ENCODE assay signal across 11 cellular contexts in the genomic region with DNA sequence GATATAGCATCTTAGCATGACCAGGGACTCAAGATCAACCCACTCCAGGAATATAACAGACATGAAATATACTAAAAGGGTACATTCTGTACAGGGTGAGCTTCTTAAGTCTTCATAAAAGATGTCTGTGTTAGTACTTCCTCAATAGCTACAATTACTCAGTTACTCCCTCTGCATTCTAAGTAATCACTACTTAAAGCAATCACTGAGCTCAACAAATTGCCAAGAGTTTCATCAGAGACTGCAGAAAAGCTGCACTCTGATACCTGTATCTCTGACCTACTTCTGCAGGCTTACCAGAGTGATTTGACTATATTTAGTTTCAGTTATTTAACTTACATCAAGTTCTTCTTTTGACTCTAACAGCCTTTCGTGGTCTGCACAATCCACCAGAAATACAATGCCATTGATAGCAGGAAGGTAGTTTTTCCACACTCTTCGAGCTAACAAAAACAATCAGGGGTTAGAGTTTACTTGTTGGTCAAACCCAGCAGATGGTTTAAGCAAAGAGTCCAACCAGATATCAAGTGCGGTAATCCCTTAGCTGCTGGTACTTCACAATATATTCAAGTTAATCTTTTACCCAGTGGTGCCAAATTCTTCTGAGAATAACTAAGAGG. TPM values are rescaled to one million over a fixed set of nuclear protein-coding genes. Genes with fewer than 3 reads are reported as not detected.
DNase-seq lines count a peak whose midpoint lies in the region; ATAC-seq and TF ChIP-seq lines count a peak whose summit lies in the region.
"Had no signal": no experiment of that assay in that cellular context is flagged by ENCODE, and none has a peak within 500 bp of the region (broad histone marks: within the 10 kb centered on the region; RNA-seq: fewer than 3 reads in every experiment).

No MANE protein-coding gene starts in this region.

- H3K4me3 ChIP-seq in ovary, result no peak overlapping the region

- H3K27me3 Mint-ChIP-seq in activated naive CD4-positive, alpha-beta T cell treated with anti-CD3 and anti-CD28 coated beads, Interleukin-2, amount 50 U/mL, for 24 hours, result no peaks in the 10 kb centered on the region
- no peaks in the 10 kb centered on the region for H3K27me3 Mint-ChIP-seq in activated naive CD8-positive, alpha-beta T cell
- H3K27me3 Mint-ChIP-seq in stimulated activated naive B cell treated with anti-CD40 and anti-IgM and Interleukin-4, amounts not matched to agents 10 μg/mL and 1 μg/mL and 100 μg/mL, for 72 hours, result no peaks in the 10 kb centered on the region

- H3K36me3 ChIP-seq in ovary, result no peaks in the 10 kb centered on the region

- 71 to 89% (median 78%) methylated on average over 3 of the region's 3 CpGs for WGBS in ovary, 3 donors

- intact Hi-C loops in ovary (cut with DNase I), result no loop called here

- no peaks in the 10 kb centered on the region for H3K9me3 ChIP-seq in ovary

- TF ChIP-seq CTCF in ovary (IDR thresholded peaks at IDR 0.05), result no peak

- H3K4me3 Mint-ChIP-seq in activated naive CD4-positive, alpha-beta T cell treated with anti-CD3 and anti-CD28 coated beads, Interleukin-2, amount 50 U/mL, for 24 hours, result no peak overlapping the region
- H3K4me3 Mint-ChIP-seq in activated naive CD8-positive, alpha-beta T cell, result no peak overlapping the region
- H3K4me3 Mint-ChIP-seq in stimulated activated naive B cell treated with anti-CD40 and anti-IgM and Interleukin-4, amounts not matched to agents 10 μg/mL and 1 μg/mL and 100 μg/mL, for 72 hours, result no peak overlapping the region

- no peak for TF ChIP-seq POLR2A in ovary (IDR thresholded peaks at IDR 0.05)

- H3K27ac Mint-ChIP-seq in activated naive CD4-positive, alpha-beta T cell treated with anti-CD3 and anti-CD28 coated beads, Interleukin-2, amount 50 U/mL, for 24 hours, result peak overlapping the region; percentile 90
- peak overlapping the region; percentile 68 for H3K27ac Mint-ChIP-seq in activated naive CD8-positive, alpha-beta T cell
- H3K27ac Mint-ChIP-seq in stimulated activated naive B cell treated with anti-CD40 and anti-IgM and Interleukin-4, amounts not matched to agents 10 μg/mL and 1 μg/mL and 100 μg/mL, for 72 hours, result no peak overlapping the region

- H3K4me1 Mint-ChIP-seq in activated naive CD4-positive, alpha-beta T cell treated with anti-CD3 and anti-CD28 coated beads, Interleukin-2, amount 50 U/mL, for 24 hours, result peaks cover 33% of the 10 kb centered on the region
- H3K4me1 Mint-ChIP-seq in activated naive CD8-positive, alpha-beta T cell (ENCODE audit: low read depth), result peaks cover 17% of the 10 kb centered on the region
- no peaks in the 10 kb centered on the region for H3K4me1 Mint-ChIP-seq in stimulated activated naive B cell treated with anti-CD40 and anti-IgM and Interleukin-4, amounts not matched to agents 10 μg/mL and 1 μg/mL and 100 μg/mL, for 72 hours

- TF ChIP-seq EP300 in ovary (IDR thresholded peaks at IDR 0.05), result no peak

- peaks cover 25% of the 10 kb centered on the region for H3K36me3 Mint-ChIP-seq in activated naive CD4-positive, alpha-beta T cell treated with anti-CD3 and anti-CD28 coated beads, Interleukin-2, amount 50 U/mL, for 24 hours
- peaks cover 7% of the 10 kb centered on the region for H3K36me3 Mint-ChIP-seq in activated naive CD8-positive, alpha-beta T cell
- H3K36me3 Mint-ChIP-seq in stimulated activated naive B cell treated with anti-CD40 and anti-IgM and Interleukin-4, amounts not matched to agents 10 μg/mL and 1 μg/mL and 100 μg/mL, for 72 hours, result peaks cover 33 to 41% of the 10 kb centered on the region in 2 donors

- H3K27ac ChIP-seq in ovary, result no peak overlapping the region

- H3K27me3 ChIP-seq in ovary, result no peaks in the 10 kb centered on the region

- DNase-seq in activated naive CD4-positive, alpha-beta T cell (lab: John Stamatoyannopoulos, UW), result no peak
- no peak for DNase-seq in stimulated activated naive B cell treated with anti-CD40 and anti-IgM and Interleukin-4, amounts not matched to agents 10 μg/mL and 1 μg/mL and 100 μg/mL, for 72 hours
- DNase-seq in iPS-NIHi7 (ENCODE audit: extremely low spot score) (no peak), ovary (no peak)
- DNase-seq: AML-193; SIG-M5; stimulated activated CD4-positive, alpha-beta T cell treated with anti-CD3 and anti-CD28 coated beads, Interleukin-4, amount 100 ng/mL, for 4 hours had no signal

- H3K4me1 ChIP-seq in ovary (ENCODE audit: insufficient read depth), result no peaks in the 10 kb centered on the region

- H3K9me3 Mint-ChIP-seq in activated naive CD4-positive, alpha-beta T cell treated with anti-CD3 and anti-CD28 coated beads, Interleukin-2, amount 50 U/mL, for 24 hours, result no peaks in the 10 kb centered on the region
- H3K9me3 Mint-ChIP-seq in activated naive CD8-positive, alpha-beta T cell (ENCODE audit: low read depth), result no peaks in the 10 kb centered on the region
- no peaks in the 10 kb centered on the region for H3K9me3 Mint-ChIP-seq in stimulated activated naive B cell treated with anti-CD40 and anti-IgM and Interleukin-4, amounts not matched to agents 10 μg/mL and 1 μg/mL and 100 μg/mL, for 72 hours

- ATAC-seq in HG02981 (IDR thresholded peaks at IDR 0.05; ENCODE audit: unreplicated experiment) (peak; percentile 83), GM21717 (IDR thresholded peaks at IDR 0.05; ENCODE audit: unreplicated experiment) (no peak)
- ATAC-seq in stimulated activated naive B cell treated with anti-CD40 and anti-IgM and Interleukin-4, amounts not matched to agents 10 μg/mL and 1 μg/mL and 100 μg/mL, for 72 hours (replicated peaks), result peak; percentile 33 to 55

RNA-seq across cellular contexts. Expression of a gene that starts 23.3 kb away (rescaled TPM):
- 10 to 100 TPM; 19.0 to 56.3 (median 41.8) TPM for total RNA-seq in ovary
- polyA plus RNA-seq in ovary, result 10 to 100 TPM; 10.5 to 31.3 TPM

RNA-seq across cellular contexts. Expression of a gene that starts 39.2 kb away (rescaled TPM):
- 10 to 100 TPM; 11.2 to 22.3 (median 17.5) TPM for total RNA-seq in ovary
- polyA plus RNA-seq in ovary, result 10 to 100 TPM in 1 of 2 donors, 1 to 10 TPM in 1; 5.0 to 11.6 TPM
